9 cellular contexts compared by ENCODE assay signal in the genomic region with DNA sequence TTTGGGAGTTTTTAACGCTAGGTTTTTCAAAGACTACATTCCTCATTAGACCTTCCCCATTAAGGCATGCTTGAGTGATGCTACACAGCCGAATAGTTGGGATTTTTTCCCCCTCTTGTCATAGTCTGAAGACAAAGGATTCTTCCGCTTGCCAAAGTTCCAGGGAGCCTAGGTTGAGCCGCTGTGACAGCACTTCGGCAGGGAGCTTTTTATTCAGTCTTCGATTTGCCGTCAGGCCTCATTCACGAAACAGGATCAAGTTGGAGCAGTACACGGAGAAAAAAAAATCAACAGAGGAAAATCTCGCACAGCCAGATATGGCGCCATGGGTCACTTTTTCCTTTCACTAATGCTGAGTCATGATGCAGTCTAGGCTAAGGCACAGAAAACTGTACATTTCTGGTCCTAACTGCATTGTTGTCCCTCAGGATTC. TPM values are rescaled to one million over a fixed set of nuclear protein-coding genes. Genes with fewer than 3 reads are reported as not detected.
DNase-seq lines count a peak whose midpoint lies in the region; ATAC-seq and TF ChIP-seq lines count a peak whose summit lies in the region.
"Had no signal": no experiment of that assay in that cellular context is flagged by ENCODE, and none has a peak within 500 bp of the region (broad histone marks: within the 10 kb centered on the region; RNA-seq: fewer than 3 reads in every experiment).

No MANE protein-coding gene starts in this region.

- intact Hi-C loops in Right ventricle myocardium superior (cut with DNase I) (no loop called here), lower leg skin (cut with DNase I; ENCODE audit: low total_unique reads) (no loop called here)

- no peak for TF ChIP-seq POLR2A in lower leg skin (IDR thresholded peaks at IDR 0.05)

- no peaks in the 10 kb centered on the region for H3K36me3 Mint-ChIP-seq in activated naive CD8-positive, alpha-beta T cell treated with anti-CD3 and anti-CD28 coated beads, Interleukin-2, amount 50 U/mL, for 24 hours (ENCODE audit: low read depth)

- H3K4me3 ChIP-seq in lower leg skin (ENCODE audit: low read depth, poor library complexity, severe bottlenecking), result no peak overlapping the region

- no peak overlapping the region for H3K27ac Mint-ChIP-seq in activated naive CD8-positive, alpha-beta T cell treated with anti-CD3 and anti-CD28 coated beads, Interleukin-2, amount 50 U/mL, for 24 hours

- 58 to 65% methylated on average over 11 of the region's 11 CpGs for WGBS in lower leg skin, 2 donors

- H3K27me3 Mint-ChIP-seq in activated naive CD8-positive, alpha-beta T cell treated with anti-CD3 and anti-CD28 coated beads, Interleukin-2, amount 50 U/mL, for 24 hours, result peaks cover 7% of the 10 kb centered on the region

- no peak overlapping the region for H3K4me3 Mint-ChIP-seq in activated naive CD8-positive, alpha-beta T cell treated with anti-CD3 and anti-CD28 coated beads, Interleukin-2, amount 50 U/mL, for 24 hours

- no peaks in the 10 kb centered on the region for H3K4me1 Mint-ChIP-seq in activated naive CD8-positive, alpha-beta T cell treated with anti-CD3 and anti-CD28 coated beads, Interleukin-2, amount 50 U/mL, for 24 hours

- ATAC-seq in Right ventricle myocardium superior (ENCODE audit: poor library complexity), result peak; percentile 68
- ATAC-seq in HG03108 (IDR thresholded peaks at IDR 0.05; ENCODE audit: unreplicated experiment), result no peak
- ATAC-seq in activated naive CD8-positive, alpha-beta T cell treated with anti-CD3 and anti-CD28 coated beads, Interleukin-2, amount 50 U/mL, for 24 hours, result no peak

- TF ChIP-seq CTCF in lower leg skin (IDR thresholded peaks at IDR 0.05), result no peak

- peak; percentile 79 for DNase-seq in EH (ENCODE audit: low read depth)
- peak; percentile 84 for DNase-seq in amniotic epithelial cell (ENCODE audit: low read depth)
- DNase-seq in Right ventricle myocardium superior, result no peak
- DNase-seq in non-pigmented ciliary epithelial cell (ENCODE audit: low read depth), result peak; percentile 77
- DNase-seq in activated naive CD8-positive, alpha-beta T cell treated with anti-CD3 and anti-CD28 coated beads, Interleukin-2, amount 50 U/mL, for 24 hours, result no peak
- DNase-seq in lower leg skin (ENCODE audit: low spot score in 2 of 2), result no peak
- DNase-seq in DMS114 treated with DMSO at 0.1 percent for 48 hours (lab: John Stamatoyannopoulos, UW; ENCODE audit: unreplicated experiment), result no peak
- DNase-seq: DMS 273 treated with DMSO at 0.1 percent for 48 hours had no signal

- H3K9me3 Mint-ChIP-seq in activated naive CD8-positive, alpha-beta T cell treated with anti-CD3 and anti-CD28 coated beads, Interleukin-2, amount 50 U/mL, for 24 hours, result peaks cover 11% of the 10 kb centered on the region

RNA-seq across cellular contexts. Expression of a gene that starts 24.3 kb away (rescaled TPM):
- total RNA-seq in Right ventricle myocardium superior (10.5 TPM), lower leg skin (10 to 100 TPM; 37.7 to 88.8 (median 44.0) TPM)

RNA-seq across cellular contexts. Expression of a gene that starts 38.4 kb away (rescaled TPM):
- total RNA-seq in Right ventricle myocardium superior (0.22 TPM), lower leg skin (under 1 TPM in 3 of 4 donors, not detected in 1; 0.19 to 0.36 (median 0.22) TPM)

Comparison
In these comparisons a context has a peak if more than half of its experiments do, and no peak if none do; other contexts are left out.
1. DNase-seq: peak in EH (single experiment), amniotic epithelial cell (single experiment) and non-pigmented ciliary epithelial cell (single experiment); none in Right ventricle myocardium superior (single experiment), activated naive CD8-positive, alpha-beta T cell treated with anti-CD3 and anti-CD28 coated beads, Interleukin-2, amount 50 U/mL, for 24 hours (single experiment), lower leg skin (0 of 2) and DMS114 treated with DMSO at 0.1 percent for 48 hours (single experiment).